28 cellular contexts compared by ENCODE assay signal in the genomic region with DNA sequence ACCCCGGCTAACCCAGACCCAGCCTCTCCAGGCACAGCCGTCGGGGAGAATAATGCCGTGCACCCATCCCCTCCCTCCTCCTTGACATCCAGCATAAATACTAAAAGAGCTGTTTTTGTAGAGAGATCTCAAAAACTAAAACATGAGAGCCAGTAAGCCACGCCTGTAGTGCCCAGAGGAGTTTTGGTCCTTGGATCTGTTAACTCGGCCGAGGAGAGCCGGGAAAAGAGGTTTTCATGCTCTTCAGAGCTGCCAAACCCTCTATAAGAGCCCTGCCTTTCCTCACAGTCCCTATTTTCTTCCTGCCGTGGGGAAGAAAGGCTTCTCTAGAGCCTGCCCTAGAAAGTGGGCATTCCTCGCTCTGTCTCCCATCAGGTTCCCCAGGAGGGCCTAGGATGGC. TPM values are rescaled to one million over a fixed set of nuclear protein-coding genes. Genes with fewer than 3 reads are reported as not detected.
DNase-seq lines count a peak whose midpoint lies in the region; ATAC-seq, FAIRE-seq and TF ChIP-seq lines count a peak whose summit lies in the region.
"Had no signal": no experiment of that assay in that cellular context is flagged by ENCODE, and none has a peak within 500 bp of the region (broad histone marks: within the 10 kb centered on the region; RNA-seq: fewer than 3 reads in every experiment).

No MANE protein-coding gene starts in this region.

- no peaks in the 10 kb centered on the region for H3K9me3 Mint-ChIP-seq in brain
- H3K9me3 Mint-ChIP-seq: CD14-positive monocyte; CD4-positive, alpha-beta memory T cell; CD4-positive, CD25-positive, alpha-beta regulatory T cell; CD8-positive, alpha-beta memory T cell had no signal

- peak overlapping the region; percentile 27 to 77 (median 57) for H3K27ac Mint-ChIP-seq in brain
- H3K27ac Mint-ChIP-seq: CD4-positive, alpha-beta memory T cell; CD4-positive, CD25-positive, alpha-beta regulatory T cell; CD8-positive, alpha-beta memory T cell had no signal

- no peak overlapping the region for H3K4me3 Mint-ChIP-seq in brain
- H3K4me3 Mint-ChIP-seq: CD14-positive monocyte; CD4-positive, alpha-beta memory T cell; CD4-positive, CD25-positive, alpha-beta regulatory T cell; CD8-positive, alpha-beta memory T cell had no signal

- intact Hi-C loops in left lung (cut with DNase I) = no loop called here

- no peaks in the 10 kb centered on the region for H3K9me3 ChIP-seq in left lung
- H3K9me3 ChIP-seq: BE2C, BLaER1 had no signal

- H3K27ac ChIP-seq in caudate nucleus (ENCODE audit: low read depth, low read length) (peak overlapping the region; percentile 12), left lung (no peak overlapping the region)
- H3K27ac ChIP-seq: BLaER1 had no signal

- H3K4me1 Mint-ChIP-seq in brain = peaks cover 46% of the 10 kb centered on the region
- H3K4me1 Mint-ChIP-seq: CD8-positive, alpha-beta memory T cell had no signal

- no peak for DNase-seq in caudate nucleus (lab: John Stamatoyannopoulos, UW)
- DNase-seq in left lung = no peak
- DNase-seq in stimulated activated CD8-positive, alpha-beta memory T cell treated with anti-CD3 and anti-CD28 coated beads, Interleukin-4, amount 100 ng/mL, for 48 hours = no peak
- no peak for DNase-seq in RCC 7860 (ENCODE audit: low spot score)
- DNase-seq in SKM-1 (lab: John Stamatoyannopoulos, UW; ENCODE audit: unreplicated experiment) = no peak
- DNase-seq: 8988T; ACHN; BE2C; CD4-positive, alpha-beta memory T cell; CD4-positive, CD25-positive, alpha-beta regulatory T cell; CD8-positive, alpha-beta memory T cell; COR-L47; DMS 273 treated with DMSO at 0.1 percent for 48 hours; DMS153; DMS53; DMS79; DND-41; EL; GDM1 had no signal

- peaks cover 11% of the 10 kb centered on the region for H3K36me3 Mint-ChIP-seq in brain

- no peak for FAIRE-seq in RCC 7860 (lab: Jason Lieb, UNC)
- FAIRE-seq: A204.1, GM12878, GM12892, GM18507 had no signal

- no peaks in the 10 kb centered on the region for H3K27me3 ChIP-seq in left lung
- H3K27me3 ChIP-seq: BE2C, BLaER1 had no signal

- TF ChIP-seq CTCF in brain (conservative IDR thresholded peaks at IDR 0.05) (no peak), left lung (IDR thresholded peaks at IDR 0.05) (no peak)

- peaks cover 0 to 57% of the 10 kb centered on the region in 2 donors for H3K36me3 ChIP-seq in left lung

- H3K4me3 ChIP-seq in left lung = no peak overlapping the region
- H3K4me3 ChIP-seq: BLaER1, GM12878 had no signal

- H3K4me1 ChIP-seq in left lung = peaks cover 0 to 8% of the 10 kb centered on the region in 2 donors

- peaks cover 3% of the 10 kb centered on the region for H3K27me3 Mint-ChIP-seq in brain
- H3K27me3 Mint-ChIP-seq: CD4-positive, alpha-beta memory T cell; CD4-positive, CD25-positive, alpha-beta regulatory T cell; CD8-positive, alpha-beta memory T cell had no signal

- peak; percentile 70 for ATAC-seq in left lung
- ATAC-seq: GM12878 had no signal

RNA-seq across cellular contexts. Expression of a gene that starts 30.2 kb away (rescaled TPM):
- polyA plus RNA-seq in brain (ENCODE audit: insufficient read depth, low read depth, low replicate concordance) = 24.8 TPM
- 10 to 100 TPM; 42.8 to 45.8 TPM for total RNA-seq in left lung

RNA-seq across cellular contexts. Expression of a gene that starts 53.4 kb away (rescaled TPM):
- polyA plus RNA-seq in brain (ENCODE audit: insufficient read depth, low read depth, low replicate concordance) = 10.0 TPM
- total RNA-seq in left lung = under 1 TPM in 1 of 2 donors, not detected in 1; 0.26 TPM
- total RNA-seq: CD4-positive, CD25-positive, alpha-beta regulatory T cell; CD8-positive, alpha-beta memory T cell; Daoy had no signal
- polyA plus RNA-seq: AG04450; CD14-positive monocyte; CD4-positive, alpha-beta memory T cell; CD4-positive, CD25-positive, alpha-beta regulatory T cell; CD8-positive, alpha-beta memory T cell had no signal

RNA-seq across cellular contexts. Expression of a gene that starts 57.9 kb away (rescaled TPM):
- polyA plus RNA-seq in brain (ENCODE audit: insufficient read depth, low read depth, low replicate concordance) = 95.8 TPM
- total RNA-seq in left lung = 10 to 100 TPM; 25.5 to 37.5 TPM
